9 cellular contexts compared by ENCODE assay signal in genomic region chr6:15363523-15364400, GRCh38.
A peak's percentile ranks its signal among the peaks of the same experiment; 100 is the strongest.
DNase-seq lines count a peak whose midpoint lies in the region; ATAC-seq lines count a peak whose summit lies in the region.
"Had no signal": no experiment of that assay in that cellular context is flagged by ENCODE, and none has a peak within 500 bp of the region (broad histone marks: within the 10 kb centered on the region; RNA-seq: fewer than 3 reads in every experiment).

No MANE protein-coding gene starts in this region.

- ATAC-seq in activated CD4-positive, CD25-positive, alpha-beta regulatory T cell treated with anti-CD3 and anti-CD28 coated beads, Interleukin-2, amount 50 U/mL, for 24 hours = peak; percentile 56 to 70
- peak; percentile 43 for ATAC-seq in HG02610 (IDR thresholded peaks at IDR 0.05; ENCODE audit: unreplicated experiment)

- H3K27ac Mint-ChIP-seq in T-helper 1 cell treated with Interleukin-12 subunit alpha and Interleukin-12 subunit beta and Interleukin-4 antibody, amounts not matched to agents 30 μg/mL and 1 μg/mL, for 36 hours = peak overlapping the region; percentile 37

- H3K9me3 Mint-ChIP-seq in T-helper 1 cell treated with Interleukin-12 subunit alpha and Interleukin-12 subunit beta and Interleukin-4 antibody, amounts not matched to agents 30 μg/mL and 1 μg/mL, for 36 hours = no peaks in the 10 kb centered on the region

- DNase-seq in activated CD4-positive, CD25-positive, alpha-beta regulatory T cell (lab: John Stamatoyannopoulos, UW) = no peak
- peak; percentile 58 for DNase-seq in renal cortical epithelial cell (ENCODE audit: low read depth)
- DNase-seq in NCI-H1092 treated with DMSO at 0.1 percent for 48 hours (lab: John Stamatoyannopoulos, UW) = no peak
- DNase-seq in NCI-H446 (lab: John Stamatoyannopoulos, UW) = no peak
- no peak for DNase-seq in stimulated activated CD4-positive, alpha-beta T cell treated with anti-CD3 and anti-CD28 coated beads, Interleukin-2, amount 100 ng/mL, for 48 hours
- DNase-seq: NCI-H1417 treated with DMSO at 0.1 percent for 48 hours had no signal

- peaks cover 30% of the 10 kb centered on the region for H3K4me1 Mint-ChIP-seq in T-helper 1 cell treated with Interleukin-12 subunit alpha and Interleukin-12 subunit beta and Interleukin-4 antibody, amounts not matched to agents 30 μg/mL and 1 μg/mL, for 36 hours (ENCODE audit: low read depth)

- no peaks in the 10 kb centered on the region for H3K27me3 Mint-ChIP-seq in T-helper 1 cell treated with Interleukin-12 subunit alpha and Interleukin-12 subunit beta and Interleukin-4 antibody, amounts not matched to agents 30 μg/mL and 1 μg/mL, for 36 hours (ENCODE audit: low read depth)

- H3K4me3 Mint-ChIP-seq in T-helper 1 cell treated with Interleukin-12 subunit alpha and Interleukin-12 subunit beta and Interleukin-4 antibody, amounts not matched to agents 30 μg/mL and 1 μg/mL, for 36 hours = no peak overlapping the region

- peaks cover 9% of the 10 kb centered on the region for H3K36me3 Mint-ChIP-seq in T-helper 1 cell treated with Interleukin-12 subunit alpha and Interleukin-12 subunit beta and Interleukin-4 antibody, amounts not matched to agents 30 μg/mL and 1 μg/mL, for 36 hours (ENCODE audit: low read depth)
